Comparison of ENCODE assay signal across 15 cellular contexts in genomic region chr7:70791341-70791740, GRCh38.
A peak's percentile ranks its signal among the peaks of the same experiment; 100 is the strongest.
DNase-seq lines count a peak whose midpoint lies in the region; TF ChIP-seq lines count a peak whose summit lies in the region.
"Had no signal": no experiment of that assay in that cellular context is flagged by ENCODE, and none has a peak within 500 bp of the region (broad histone marks: within the 10 kb centered on the region; RNA-seq: fewer than 3 reads in every experiment).

No MANE protein-coding gene starts in this region.

- POLR2A ChIA-PET in CD4-positive, alpha-beta memory T cell (lab: Charles Lee; ENCODE audit: partially characterized antibody) = interaction anchor here (0.7 to 1.2 kb wide), 2 partner anchors 8 to 96 kb away, joined by 3 read pairs; no protein-coding TSS in a partner anchor
- POLR2A ChIA-PET in OCI-LY7 (lab: Charles Lee) (interaction anchor here (0.7 to 1.1 kb wide), 2 partner anchors 40 to 565 kb away, joined by 3 to 4 read pairs; no protein-coding TSS in a partner anchor), GM10248 (lab: Yijun Ruan, JAX) (no interaction called here)

- H3K4me3 ChIP-seq in CD4-positive, alpha-beta memory T cell (ENCODE audit: low read length in 2 of 2) = no peak overlapping the region
- H3K4me3 ChIP-seq in OCI-LY7 (ENCODE audit: low read depth, low read length, poor library complexity, severe bottlenecking) (no peak overlapping the region), osteoblast (ENCODE audit: insufficient read depth, low read length) (no peak overlapping the region)
- H3K4me3 ChIP-seq: A549 had no signal

- H3K4me1 ChIP-seq in CD4-positive, alpha-beta memory T cell (ENCODE audit: insufficient read depth, low read length) = peaks cover 32% of the 10 kb centered on the region
- H3K4me1 ChIP-seq in OCI-LY7 (ENCODE audit: insufficient read depth, low read length, poor library complexity, severe bottlenecking) = no peaks in the 10 kb centered on the region
- H3K4me1 ChIP-seq in osteoblast (ENCODE audit: insufficient read depth, low read length) = no peaks in the 10 kb centered on the region
- H3K4me1 ChIP-seq: A549 had no signal

- no peaks in the 10 kb centered on the region for H3K27me3 ChIP-seq in CD4-positive, alpha-beta memory T cell (ENCODE audit: insufficient read depth, low read length)
- no peaks in the 10 kb centered on the region for H3K27me3 ChIP-seq in osteoblast (ENCODE audit: insufficient read depth, low read length)

- DNase-seq in CD4-positive, alpha-beta memory T cell = no peak
- DNase-seq in OCI-LY7 (ENCODE audit: low spot score) = no peak
- DNase-seq in type B pancreatic cell (ENCODE audit: extremely low spot score, unreplicated experiment) = no peak
- DNase-seq in GM10248 (ENCODE audit: extremely low spot score) = no peak
- DNase-seq in HuH-7 (ENCODE audit: low spot score) = no peak
- DNase-seq in osteoblast (ENCODE audit: insufficient read length, low spot score, missing footprints) = no peak
- DNase-seq: Calu3, DMS 273 treated with DMSO at 0.1 percent for 48 hours, GOT3, HCEC 1CT, HFFc6, KBM-7 had no signal

- BruUV-seq in OCI-LY7 (replicated peaks; lab: Mats Ljungman, UMichigan) = TSS peak; percentile 49

- CTCF ChIA-PET in CD4-positive, alpha-beta memory T cell (lab: Charles Lee; ENCODE audit: partially characterized antibody) = no interaction called here
- CTCF ChIA-PET in OCI-LY7 (lab: Charles Lee; ENCODE audit: unreplicated experiment) = no interaction called here
- CTCF ChIA-PET in GM10248 (lab: Yijun Ruan, JAX) = interaction anchor here (1.1 kb wide), 1 partner anchor 11 kb away, joined by 3 read pairs; no protein-coding TSS in a partner anchor

- no peak for TF ChIP-seq CTCF in OCI-LY7 (conservative IDR thresholded peaks at IDR 0.05; ENCODE audit: low read length)
- no peak for TF ChIP-seq CTCF in brain (conservative IDR thresholded peaks at IDR 0.05)
- no peak for TF ChIP-seq CTCF in type B pancreatic cell (conservative IDR thresholded peaks at IDR 0.05)
- TF ChIP-seq CTCF in GM10248 (IDR thresholded peaks at IDR 0.05; ENCODE audit: control extremely low read depth, extremely low read depth, low read depth, missing control alignments) = no peak
- TF ChIP-seq CTCF in osteoblast (IDR thresholded peaks at IDR 0.05; ENCODE audit: extremely low read depth, low read depth, low read length) = no peak

- H4K20me1 ChIP-seq in OCI-LY7 (ENCODE audit: insufficient read depth, low read length) = no peaks in the 10 kb centered on the region
- H4K20me1 ChIP-seq in osteoblast (ENCODE audit: insufficient read depth, low read length) = no peaks in the 10 kb centered on the region

- H3K4me3 Mint-ChIP-seq in CD4-positive, alpha-beta memory T cell = peak overlapping the region in 1 of 8 donors; percentile 17
- H3K4me3 Mint-ChIP-seq in brain (no peak overlapping the region), type B pancreatic cell (no peak overlapping the region)
- H3K4me3 Mint-ChIP-seq: CD14-positive monocyte, HFFc6 had no signal

- no peaks in the 10 kb centered on the region for H3K36me3 ChIP-seq in CD4-positive, alpha-beta memory T cell (ENCODE audit: insufficient read depth, low read length)
- H3K36me3 ChIP-seq in OCI-LY7 (ENCODE audit: insufficient read depth, low read length) = peaks cover 33% of the 10 kb centered on the region
- H3K36me3 ChIP-seq in osteoblast (ENCODE audit: insufficient read depth, low read length) = no peaks in the 10 kb centered on the region

- no peaks in the 10 kb centered on the region for H3K9me3 ChIP-seq in CD4-positive, alpha-beta memory T cell (ENCODE audit: control insufficient read depth in 1 of 2, low read length in 2 of 2)
- H3K9me3 ChIP-seq in OCI-LY7 (ENCODE audit: low read length) = no peaks in the 10 kb centered on the region
- no peaks in the 10 kb centered on the region for H3K9me3 ChIP-seq in osteoblast (ENCODE audit: low read depth, low read length)
- H3K9me3 ChIP-seq: A549 had no signal

- intact Hi-C loops in CD4-positive, alpha-beta memory T cell (cut with micrococcal nuclease) = no loop called here
- intact Hi-C loops in OCI-LY7 (cut with micrococcal nuclease; ENCODE audit: unreplicated experiment) = no loop called here

- H2AFZ ChIP-seq in OCI-LY7 (ENCODE audit: low read length) = no peak overlapping the region
- no peak overlapping the region for H2AFZ ChIP-seq in osteoblast (ENCODE audit: low read length)

- H3K36me3 Mint-ChIP-seq in CD4-positive, alpha-beta memory T cell = peaks cover 19 to 46% of the 10 kb centered on the region in 2 donors
- H3K36me3 Mint-ChIP-seq in brain = peaks cover 83% of the 10 kb centered on the region
- peaks cover 52% of the 10 kb centered on the region for H3K36me3 Mint-ChIP-seq in type B pancreatic cell

- no peaks in the 10 kb centered on the region for H3K9me2 ChIP-seq in OCI-LY7 (ENCODE audit: insufficient read depth, low read length)

- H3K79me2 ChIP-seq in OCI-LY7 (ENCODE audit: insufficient read depth, low read depth, low read length) = no peaks in the 10 kb centered on the region
- no peaks in the 10 kb centered on the region for H3K79me2 ChIP-seq in osteoblast (ENCODE audit: insufficient read depth, low read length)

- H3K27me3 Mint-ChIP-seq in CD4-positive, alpha-beta memory T cell = no peaks in the 10 kb centered on the region
- H3K27me3 Mint-ChIP-seq in brain (no peaks in the 10 kb centered on the region), type B pancreatic cell (no peaks in the 10 kb centered on the region)

- H3K4me2 ChIP-seq in OCI-LY7 (ENCODE audit: low read length) = no peak overlapping the region
- no peak overlapping the region for H3K4me2 ChIP-seq in osteoblast (ENCODE audit: insufficient read depth, low read length)
- H3K4me2 ChIP-seq: A549 had no signal

- peaks cover 19 to 45% (median 28%) of the 10 kb centered on the region in 4 donors for H3K4me1 Mint-ChIP-seq in CD4-positive, alpha-beta memory T cell
- H3K4me1 Mint-ChIP-seq in brain (peaks cover 31% of the 10 kb centered on the region), type B pancreatic cell (ENCODE audit: unreplicated experiment) (peaks cover 8% of the 10 kb centered on the region)
- H3K4me1 Mint-ChIP-seq: CD14-positive monocyte had no signal

- H3K27ac ChIP-seq in CD4-positive, alpha-beta memory T cell (ENCODE audit: low read depth, low read length) = no peak overlapping the region
- H3K27ac ChIP-seq in OCI-LY7 (ENCODE audit: low read depth, low read length, poor library complexity, severe bottlenecking) (no peak overlapping the region), osteoblast (ENCODE audit: low read depth, low read length) (no peak overlapping the region)
- H3K27ac ChIP-seq: A549 had no signal

- peak overlapping the region in 6 of 7 donors; percentile 34 to 90 (median 74) for H3K27ac Mint-ChIP-seq in CD4-positive, alpha-beta memory T cell
- H3K27ac Mint-ChIP-seq in brain (peak overlapping the region in 3 of 5 experiments; percentile 34 to 88 (median 56)), type B pancreatic cell (peak overlapping the region; percentile 69)
- H3K27ac Mint-ChIP-seq: CD14-positive monocyte, HFFc6 had no signal

- peaks cover 0 to 3% (median 0%) of the 10 kb centered on the region in 8 donors for H3K9me3 Mint-ChIP-seq in CD4-positive, alpha-beta memory T cell
- H3K9me3 Mint-ChIP-seq in brain (peaks cover 0 to 3% (median 0%) of the 10 kb centered on the region in 5 experiments), type B pancreatic cell (no peaks in the 10 kb centered on the region)
